22 cellular contexts compared by ENCODE assay signal in genomic region chr16:85698459-85699223, GRCh38.
"Had no signal": no experiment of that assay in that cellular context is flagged by ENCODE, and none has a peak within 500 bp of the region (broad histone marks: within the 10 kb centered on the region; RNA-seq: fewer than 3 reads in every experiment).

No MANE protein-coding gene starts in this region.

- H3K36me3 ChIP-seq: esophagus squamous epithelium, gastroesophageal sphincter, neutrophil, sigmoid colon, tibial nerve, upper lobe of right lung, vagina had no signal

- H3K4me1 ChIP-seq: gastroesophageal sphincter, psoas muscle, sigmoid colon, testis, tibial nerve, upper lobe of right lung, vagina had no signal

- DNase-seq: effector memory CD8-positive, alpha-beta T cell; esophagus squamous epithelium; glutamatergic neuron; kidney; left cardiac atrium; naive B cell; psoas muscle; retina; sigmoid colon; stimulated activated CD4-positive, alpha-beta T cell treated with anti-CD3 and anti-CD28 coated beads, Interleukin-2, amount 100 ng/mL, for 24 hours; stimulated activated CD4-positive, alpha-beta T cell treated with anti-CD3 and anti-CD28 coated beads, Interleukin-4, amount 100 ng/mL, for 4 hours; stimulated activated naive B cell treated with anti-CD40 and anti-IgM and Interleukin-4, amounts not matched to agents 10 μg/mL and 1 μg/mL and 100 μg/mL, for 72 hours; stimulated activated naive CD8-positive, alpha-beta T cell treated with anti-CD3 and anti-CD28 coated beads, Interleukin-15, amount 100 ng/mL, for 72 hours; testis; upper lobe of right lung had no signal

- H3K4me3 ChIP-seq: esophagus squamous epithelium, gastroesophageal sphincter, psoas muscle, sigmoid colon, skin epidermis, testis, tibial nerve, upper lobe of right lung, vagina had no signal

- H3K27me3 ChIP-seq: testis, vagina had no signal

- H3K27me3 Mint-ChIP-seq: naive B cell; stimulated activated naive B cell treated with anti-CD40 and anti-IgM and Interleukin-4, amounts not matched to agents 10 μg/mL and 1 μg/mL and 100 μg/mL, for 72 hours had no signal

- H3K9me3 Mint-ChIP-seq: dendritic cell treated with granulocyte-macrophage colony-stimulating factor and Interleukin-4, amounts not matched to agents 40 ng/mL and 50 ng/mL, for 4 days; effector memory CD8-positive, alpha-beta T cell; naive B cell; nephron; stimulated activated naive B cell treated with anti-CD40 and anti-IgM and Interleukin-4, amounts not matched to agents 10 μg/mL and 1 μg/mL and 100 μg/mL, for 72 hours; stimulated activated naive CD8-positive, alpha-beta T cell treated with anti-CD3 and anti-CD28 coated beads, Interleukin-15, amount 100 ng/mL, for 72 hours had no signal

- H3K27ac ChIP-seq: esophagus squamous epithelium, gastroesophageal sphincter, neutrophil, psoas muscle, sigmoid colon, skin epidermis, testis, tibial nerve, upper lobe of right lung, vagina had no signal

- H3K9me3 ChIP-seq: esophagus squamous epithelium, neutrophil, psoas muscle, sigmoid colon, testis, upper lobe of right lung, vagina had no signal

- H3K4me3 Mint-ChIP-seq: dendritic cell treated with granulocyte-macrophage colony-stimulating factor and Interleukin-4, amounts not matched to agents 40 ng/mL and 50 ng/mL, for 4 days; effector memory CD8-positive, alpha-beta T cell; naive B cell; nephron; stimulated activated naive B cell treated with anti-CD40 and anti-IgM and Interleukin-4, amounts not matched to agents 10 μg/mL and 1 μg/mL and 100 μg/mL, for 72 hours; stimulated activated naive CD8-positive, alpha-beta T cell treated with anti-CD3 and anti-CD28 coated beads, Interleukin-15, amount 100 ng/mL, for 72 hours had no signal

- ATAC-seq: effector memory CD8-positive, alpha-beta T cell; gastroesophageal sphincter; stimulated activated naive B cell treated with anti-CD40 and anti-IgM and Interleukin-4, amounts not matched to agents 10 μg/mL and 1 μg/mL and 100 μg/mL, for 72 hours; stimulated activated naive CD8-positive, alpha-beta T cell treated with anti-CD3 and anti-CD28 coated beads, Interleukin-15, amount 100 ng/mL, for 72 hours had no signal

- H3K4me1 Mint-ChIP-seq: naive B cell; stimulated activated naive B cell treated with anti-CD40 and anti-IgM and Interleukin-4, amounts not matched to agents 10 μg/mL and 1 μg/mL and 100 μg/mL, for 72 hours; stimulated activated naive CD8-positive, alpha-beta T cell treated with anti-CD3 and anti-CD28 coated beads, Interleukin-15, amount 100 ng/mL, for 72 hours had no signal

- FAIRE-seq: kidney had no signal
